ENCODE assay signal across 31 cellular contexts in genomic region chr1:244640917-244641316, GRCh38.
"Had no signal": no experiment of that assay in that cellular context is flagged by ENCODE, and none has a peak within 500 bp of the region (broad histone marks: within the 10 kb centered on the region; RNA-seq: fewer than 3 reads in every experiment).

No MANE protein-coding gene starts in this region.

- H3K27ac ChIP-seq: adrenal gland, ascending aorta, body of pancreas, brain microvascular endothelial cell, breast epithelium, cardiac muscle cell had no signal

- FAIRE-seq: astrocyte, bronchial epithelial cell had no signal

- H3K36me3 ChIP-seq: adrenal gland, ascending aorta, brain microvascular endothelial cell, breast epithelium, cardiac muscle cell had no signal

- H3K9me3 ChIP-seq: adrenal gland, ascending aorta, body of pancreas, breast epithelium had no signal

- H3K27me3 ChIP-seq: adrenal gland, ascending aorta, body of pancreas, brain microvascular endothelial cell, breast epithelium, cardiac muscle cell had no signal

- H3K4me3 ChIP-seq: adrenal gland, ascending aorta, body of pancreas, breast epithelium, cardiac muscle cell had no signal

- H3K4me1 ChIP-seq: adrenal gland, ascending aorta, body of pancreas, breast epithelium had no signal

- ATAC-seq: activated naive CD4-positive, alpha-beta T cell treated with anti-CD3 and anti-CD28 coated beads, Interleukin-2, amount 50 U/mL, for 72 hours; activated naive CD8-positive, alpha-beta T cell treated with anti-CD3 and anti-CD28 coated beads, Interleukin-2, amount 50 U/mL, for 24 hours; activated T-cell treated with anti-CD3 and anti-CD28 coated beads, Interleukin-2, amount 50 U/mL, for 4 hours; activated T-cell treated with anti-CD3 and anti-CD28 coated beads, Interleukin-2, amount 50 U/mL, for 72 hours; activated T-helper 17 cell treated with anti-CD3 and anti-CD28 coated beads, Interleukin-2, amount 50 U/mL, for 72 hours; body of pancreas had no signal

- DNase-seq: activated effector memory CD4-positive, alpha-beta T cell treated with anti-CD3 and anti-CD28 coated beads, Interleukin-2, amount 50 U/mL, for 16 hours; activated effector memory CD4-positive, alpha-beta T cell treated with Interleukin-2 at 50 U/mL for 16 hours; activated gamma-delta T cell; activated gamma-delta T cell treated with Interleukin-2 at 50 U/mL for 16 hours; activated naive CD4-positive, alpha-beta T cell; activated naive CD4-positive, alpha-beta T cell treated with anti-CD3 and anti-CD28 coated beads for 36 hours; activated naive CD4-positive, alpha-beta T cell treated with anti-CD3 and anti-CD28 coated beads, Interleukin-2, amount 10 ng/mL, durations not matched to agents 7 days and 5 days; activated naive CD4-positive, alpha-beta T cell treated with anti-CD3 and anti-CD28 coated beads, Interleukin-2, amount 50 U/mL, for 16 hours; activated naive CD4-positive, alpha-beta T cell treated with Interleukin-2 at 50 U/mL for 16 hours; activated naive CD8-positive, alpha-beta T cell treated with anti-CD3 and anti-CD28 coated beads for 36 hours; activated naive CD8-positive, alpha-beta T cell treated with anti-CD3 and anti-CD28 coated beads, Interleukin-2, amount 10 ng/mL, durations not matched to agents 7 days and 5 days; activated naive CD8-positive, alpha-beta T cell treated with anti-CD3 and anti-CD28 coated beads, Interleukin-2, amount 50 U/mL, for 24 hours; activated T-cell treated with anti-CD3 and anti-CD28 coated beads, Interleukin-2, amount 50 U/mL, for 24 hours; activated T-cell treated with anti-CD3 and anti-CD28 coated beads, Interleukin-2, amount 50 U/mL, for 4 hours; activated T-cell treated with anti-CD3 and anti-CD28 coated beads, Interleukin-2, amount 50 U/mL, for 48 hours; activated T-cell treated with anti-CD3 and anti-CD28 coated beads, Interleukin-2, amount 50 U/mL, for 72 hours; adrenal gland; amniotic stem cell; anterior cingulate cortex; aorta; body of pancreas; brain microvascular endothelial cell; central memory CD4-positive, alpha-beta T cell; cerebellar nuclear complex had no signal
